ENCODE assay signal across 9 cellular contexts in genomic region chr13:45393941-45394570, GRCh38. TPM values are rescaled to one million over a fixed set of nuclear protein-coding genes. Genes with fewer than 3 reads are reported as not detected.
A peak's percentile ranks its signal among the peaks of the same experiment; 100 is the strongest.
DNase-seq lines count a peak whose midpoint lies in the region; ATAC-seq, FAIRE-seq and TF ChIP-seq lines count a peak whose summit lies in the region.
"Had no signal": no experiment of that assay in that cellular context is flagged by ENCODE, and none has a peak within 500 bp of the region (broad histone marks: within the 10 kb centered on the region; RNA-seq: fewer than 3 reads in every experiment).

No MANE protein-coding gene starts in this region.

- no peaks in the 10 kb centered on the region for H3K27me3 Mint-ChIP-seq in stimulated activated naive CD8-positive, alpha-beta T cell treated with anti-CD3 and anti-CD28 coated beads, Interleukin-15, amount 100 ng/mL, for 72 hours

- H3K4me3 ChIP-seq in OCI-LY3 (ENCODE audit: low read length) = no peak overlapping the region
- no peak overlapping the region for H3K4me3 ChIP-seq in K562

- H3K79me2 ChIP-seq in OCI-LY3 (ENCODE audit: low read length) (no peaks in the 10 kb centered on the region), K562 (ENCODE audit: control insufficient read depth, insufficient read depth, low read length) (no peaks in the 10 kb centered on the region)

- no peak for TF ChIP-seq POLR2A in H54 (IDR thresholded peaks at IDR 0.05; ENCODE audit: low read depth, low read length)
- TF ChIP-seq POLR2A in K562 (conservative IDR thresholded peaks at IDR 0.05) = no peak

- H3K9ac ChIP-seq in OCI-LY3 (ENCODE audit: low read length) = no peak overlapping the region
- H3K9ac ChIP-seq in K562 (ENCODE audit: insufficient read depth in 1 of 2, low read depth in 2 of 2, low read length in 2 of 2) = no peak overlapping the region

- no peaks in the 10 kb centered on the region for H3K4me1 ChIP-seq in OCI-LY3 (ENCODE audit: low read length)
- H3K4me1 ChIP-seq in K562 (replicated peaks in 1 of 2; ENCODE audit: control insufficient read depth in 2 of 2, insufficient read depth in 2 of 2, low read length in 2 of 2) = peaks cover 4% of the 10 kb centered on the region in 2 experiments; a peak in 3 of 5 replicates

- 33% methylated on average over 3 of the region's 4 CpGs for WGBS in K562 (ENCODE audit: insufficient coverage, low coverage, missing lambda C conversion rate)

- H3K27me3 ChIP-seq in OCI-LY3 (ENCODE audit: low read depth, low read length) (no peaks in the 10 kb centered on the region), K562 (ENCODE audit: control insufficient read depth in 2 of 2, insufficient read depth in 2 of 2, low read length in 2 of 2) (no peaks in the 10 kb centered on the region)

- in situ Hi-C loops in K562 (cut with MboI) = no loop called here

- no TSS peak for BruUV-seq in K562 (replicated peaks; lab: Mats Ljungman, UMichigan)

- H3K4me2 ChIP-seq in OCI-LY3 (ENCODE audit: low read length) (no peak overlapping the region), K562 (ENCODE audit: insufficient read depth, low read length) (no peak overlapping the region)

- H2AFZ ChIP-seq in OCI-LY3 (ENCODE audit: low read depth, low read length) (no peak overlapping the region), K562 (ENCODE audit: low read depth, low read length) (no peak overlapping the region)

- DNase-seq in D341Med (ENCODE audit: low spot score) = peak; percentile 76
- DNase-seq in H54 (ENCODE audit: insufficient read length, low spot score) = peak; percentile 27
- DNase-seq in K562 (ENCODE audit: extremely low read depth in 1 of 4, low spot score in 3 of 4) = peak; percentile 37 to 68 (median 56)
- DNase-seq in stimulated activated naive CD8-positive, alpha-beta T cell treated with anti-CD3 and anti-CD28 coated beads, Interleukin-15, amount 100 ng/mL, for 72 hours = peak in 1 of 2 donors; percentile 24

- peaks cover 53% of the 10 kb centered on the region for H3K4me1 Mint-ChIP-seq in stimulated activated naive CD8-positive, alpha-beta T cell treated with anti-CD3 and anti-CD28 coated beads, Interleukin-15, amount 100 ng/mL, for 72 hours

- ATAC-seq in K562 = peak; percentile 94
- ATAC-seq in stimulated activated naive CD8-positive, alpha-beta T cell treated with anti-CD3 and anti-CD28 coated beads, Interleukin-15, amount 100 ng/mL, for 72 hours = no peak
- ATAC-seq in HG03469 (IDR thresholded peaks at IDR 0.05; ENCODE audit: unreplicated experiment) = no peak
- ATAC-seq in GM21515 (IDR thresholded peaks at IDR 0.05; ENCODE audit: unreplicated experiment) = no peak

- intact Hi-C loops in K562 (cut with micrococcal nuclease) = loop anchor here (5.0 kb wide), 1 partner anchor 347 kb away; no protein-coding TSS in a partner anchor

- TF ChIP-seq EP300 in K562 (IDR thresholded peaks at IDR 0.05; ENCODE audit: low read length) = no peak

- H3K9me3 ChIP-seq in OCI-LY3 (ENCODE audit: insufficient read depth, low read length) = no peaks in the 10 kb centered on the region
- H3K9me3 ChIP-seq in K562 (replicated peaks; ENCODE audit: control insufficient read depth, insufficient read depth, low read depth, low read length) = no peaks in the 10 kb centered on the region

- peak; percentile 8 to 47; a peak in 2 of 4 replicates for TF ChIP-seq RAD21 in K562 (CRISPR knock-in tag; conservative IDR thresholded peaks at IDR 0.05 in 1 of 2, IDR thresholded peaks at IDR 0.05 in 1 of 2)

- CTCF ChIA-PET in K562 (lab: Yijun Ruan, JAX; ENCODE audit: low intra/inter-chr PET ratio) = interaction anchor here (2.2 kb wide), 1 partner anchor 23 kb away, joined by 6 read pairs; no protein-coding TSS in a partner anchor

- FAIRE-seq in H54 (lab: Jason Lieb, UNC) = no peak
- peak; percentile 64 for FAIRE-seq in K562 (lab: Jason Lieb, UNC)
- FAIRE-seq in islet of Langerhans (lab: Jason Lieb, UNC) = peak; percentile 74
- FAIRE-seq: TTC549 had no signal

- H3K4me3 Mint-ChIP-seq in stimulated activated naive CD8-positive, alpha-beta T cell treated with anti-CD3 and anti-CD28 coated beads, Interleukin-15, amount 100 ng/mL, for 72 hours = peak overlapping the region in 1 of 2 donors; percentile 42

- POLR2A ChIA-PET in K562 (lab: Yijun Ruan, JAX) = interaction anchor here (0.6 kb wide), 1 partner anchor 58 kb away, joined by 4 read pairs; no protein-coding TSS in a partner anchor

- H3K9me1 ChIP-seq in K562 (ENCODE audit: control insufficient read depth, insufficient read depth, low read length) = no peaks in the 10 kb centered on the region

- H4K20me1 ChIP-seq in OCI-LY3 (ENCODE audit: insufficient read depth, low read length) (0 out of 2 replicates have a peak, but pooled peaks cover 3% of the 10 kb centered on the region), K562 (replicated peaks; ENCODE audit: control insufficient read depth, insufficient read depth, low read length) (no peaks in the 10 kb centered on the region)

- peak; percentile 67 for TF ChIP-seq CTCF in OCI-LY3 (IDR thresholded peaks at IDR 0.05; ENCODE audit: low read depth, low read length)
- peak; percentile 37 to 75 (median 70); a peak in 5 of 6 replicates for TF ChIP-seq CTCF in K562 (IDR thresholded peaks at IDR 0.05 in 2 of 3, conservative IDR thresholded peaks at IDR 0.05 in 1 of 3; ENCODE audit: insufficient read depth in 2 of 3, low read depth in 1 of 3, low read length in 3 of 3)

- H3K27ac ChIP-seq in OCI-LY3 (ENCODE audit: low read length) = no peak overlapping the region
- H3K27ac ChIP-seq in K562 (ENCODE audit: extremely low read depth, low read depth, low read length) = no peak overlapping the region

- no peaks in the 10 kb centered on the region for H3K9me3 Mint-ChIP-seq in stimulated activated naive CD8-positive, alpha-beta T cell treated with anti-CD3 and anti-CD28 coated beads, Interleukin-15, amount 100 ng/mL, for 72 hours

- H3K27ac Mint-ChIP-seq in stimulated activated naive CD8-positive, alpha-beta T cell treated with anti-CD3 and anti-CD28 coated beads, Interleukin-15, amount 100 ng/mL, for 72 hours = peak overlapping the region; percentile 59 to 92

- H3K36me3 ChIP-seq in OCI-LY3 (replicated peaks; ENCODE audit: low read depth, low read length) (peaks cover 28% of the 10 kb centered on the region), K562 (ENCODE audit: control insufficient read depth, insufficient read depth, low read length) (peaks cover 19% of the 10 kb centered on the region; the same call in 2 of the 3 replicates)

TF ChIP-seq in K562, 482 proteins besides CTCF, POLR2A, EP300 and RAD21 (continues in another document):
- TF ChIP-seq MXD1 (CRISPR knock-in tag; IDR thresholded peaks at IDR 0.05; ENCODE audit: borderline replicate concordance, poor library complexity, severe bottlenecking) = no peak

RNA-seq across cellular contexts. Expression of gene SLC25A30, which starts 24.1 kb away (rescaled TPM):
- 3.4 and 5.5 TPM in 2 replicates for total RNA-seq in K562 (2011; cell fraction: chromatin; rRNA removed; ENCODE audit: low replicate concordance)
- total RNA-seq in K562 (2011; cell fraction: nucleolus; rRNA removed) = 2.0 and 3.3 TPM in 2 replicates
- total RNA-seq in K562 (2011; cell fraction: nucleoplasm; rRNA removed) = 4.3 and 5.3 TPM in 2 replicates
- total RNA-seq in K562 (2014; rRNA removed) (2.0 and 3.6 TPM in 2 replicates), K562 (2014; rRNA removed; fragmentation: Illumina TruSeq; extraction: Trizol) (6.0 and 7.1 TPM in 2 replicates), K562 (2015; rRNA removed; fragmentation: Illumina TruSeq; extraction: Trizol) (5.2 and 5.6 TPM in 2 replicates), K562 (2021) (6.9 and 9.6 TPM in 2 replicates)
- polyA plus RNA-seq in K562 (2011; rRNA removed) (5.3 and 8.8 TPM in 2 replicates), K562 (2014; fragmentation: Illumina TruSeq; extraction: Trizol) (9.3 and 11.1 TPM in 2 replicates), K562 (2014; fragmentation: Nextera tagmentation; extraction: Ambion mirVana) (1 to 10 TPM; 1.1 to 1.6 TPM), K562 (2014; rRNA removed) (5.8 and 8.9 TPM in 2 replicates)
- 2.4 and 7.4 TPM in 2 replicates for polyA plus RNA-seq in K562 (2011; cell fraction: cytosol; rRNA removed)
- polyA plus RNA-seq in K562 (2011; cell fraction: nucleus; rRNA removed) = 2.3 and 5.0 TPM in 2 replicates
- polyA plus RNA-seq in K562 (2012) = 4.1 and 5.2 TPM in 2 replicates
- polyA minus RNA-seq in K562 (2011; rRNA and poly(A)+ RNA removed) = 10.0 and 13.9 TPM in 2 replicates
- 4.1 and 7.8 TPM in 2 replicates for polyA minus RNA-seq in K562 (2011; cell fraction: cytosol; rRNA and poly(A)+ RNA removed)
- 0.94 and 4.9 TPM in 2 replicates for polyA minus RNA-seq in K562 (2011; cell fraction: nucleus; rRNA and poly(A)+ RNA removed)

RNA-seq across cellular contexts. Expression of gene TPT1, which starts 53.1 kb away (rescaled TPM):
- 149 and 287 TPM in 2 replicates for total RNA-seq in K562 (2011; cell fraction: chromatin; rRNA removed; ENCODE audit: low replicate concordance)
- total RNA-seq in K562 (2011; cell fraction: nucleolus; rRNA removed) = 162 and 165 TPM in 2 replicates
- total RNA-seq in K562 (2011; cell fraction: nucleoplasm; rRNA removed) = 289 and 732 TPM in 2 replicates
- total RNA-seq in K562 (2014; rRNA removed) (658 and 687 TPM in 2 replicates), K562 (2014; rRNA removed; fragmentation: Illumina TruSeq; extraction: Trizol) (1,890 and 2,065 TPM in 2 replicates), K562 (2015; rRNA removed; fragmentation: Illumina TruSeq; extraction: Trizol) (1,896 and 1,906 TPM in 2 replicates), K562 (2021) (1,201 and 1,281 TPM in 2 replicates)
- polyA plus RNA-seq in K562 (2011; rRNA removed) (2,188 and 2,403 TPM in 2 replicates), K562 (2014; fragmentation: Illumina TruSeq; extraction: Trizol) (2,213 and 2,508 TPM in 2 replicates), K562 (2014; fragmentation: Nextera tagmentation; extraction: Ambion mirVana) (100 to 1,000 TPM; 602 to 615 TPM), K562 (2014; rRNA removed) (1,757 and 1,784 TPM in 2 replicates)
- polyA plus RNA-seq in K562 (2011; cell fraction: cytosol; rRNA removed) = 605 and 1,162 TPM in 2 replicates
- polyA plus RNA-seq in K562 (2011; cell fraction: nucleus; rRNA removed) = 271 and 513 TPM in 2 replicates
- 2,006 and 3,546 TPM in 2 replicates for polyA plus RNA-seq in K562 (2012)
- polyA minus RNA-seq in K562 (2011; rRNA and poly(A)+ RNA removed) = 1,164 and 1,375 TPM in 2 replicates
- 434 and 456 TPM in 2 replicates for polyA minus RNA-seq in K562 (2011; cell fraction: cytosol; rRNA and poly(A)+ RNA removed)
- 125 and 222 TPM in 2 replicates for polyA minus RNA-seq in K562 (2011; cell fraction: nucleus; rRNA and poly(A)+ RNA removed)
